ENCODE assay signal across 14 cellular contexts in the genomic region with DNA sequence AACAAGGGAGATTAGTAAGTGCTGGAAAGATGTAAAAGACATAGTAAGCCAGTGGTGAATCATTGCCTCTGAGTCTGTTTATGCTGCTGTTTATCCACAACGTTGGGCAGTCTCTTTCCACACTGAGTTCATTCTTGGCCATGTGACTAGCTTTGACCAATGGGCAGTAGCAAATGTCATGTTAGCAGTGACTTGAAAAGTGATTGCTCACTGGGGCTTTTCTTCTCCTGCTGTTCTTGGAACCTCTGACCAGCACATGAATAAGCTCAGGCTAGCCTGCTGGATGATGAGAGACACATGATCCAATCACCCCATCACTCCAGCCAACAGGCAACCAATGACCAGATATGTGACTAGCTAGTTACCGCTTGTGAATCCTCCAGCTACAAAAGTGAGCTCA.
DNase-seq lines count a peak whose midpoint lies in the region; ATAC-seq and TF ChIP-seq lines count a peak whose summit lies in the region.
"Had no signal": no experiment of that assay in that cellular context is flagged by ENCODE, and none has a peak within 500 bp of the region (broad histone marks: within the 10 kb centered on the region; RNA-seq: fewer than 3 reads in every experiment).

No MANE protein-coding gene starts in this region.

- POLR2A ChIA-PET in activated CD4-positive, alpha-beta T cell treated with anti-CD3 and anti-CD28 coated beads for 36 hours (lab: Charles Lee) = no interaction called here
- POLR2A ChIA-PET in activated CD4-positive, alpha-beta T cell treated with anti-CD3 and anti-CD28 coated beads, Interleukin-2, amount 10 ng/mL, durations not matched to agents 7 days and 5 days (lab: Charles Lee) = interaction anchor here (0.7 kb wide), 1 partner anchor 228 kb away, joined by 3 read pairs; no protein-coding TSS in a partner anchor

- intact Hi-C loops in activated CD4-positive, alpha-beta T cell treated with anti-CD3 and anti-CD28 coated beads for 36 hours (cut with DNase I, micrococcal nuclease) = no loop called here
- intact Hi-C loops in vagina (cut with DNase I) = no loop called here
- intact Hi-C loops in prostate gland (cut with DNase I) = no loop called here

- H3K27ac ChIP-seq in vagina (peak overlapping the region; percentile 30), prostate gland (no peak overlapping the region)
- H3K27ac ChIP-seq: SJCRH30 had no signal

- no peaks in the 10 kb centered on the region for H3K27me3 Mint-ChIP-seq in activated CD4-positive, alpha-beta T cell treated with anti-CD3 and anti-CD28 coated beads for 36 hours
- H3K27me3 Mint-ChIP-seq in activated CD4-positive, alpha-beta T cell treated with anti-CD3 and anti-CD28 coated beads, Interleukin-2, amount 10 ng/mL, durations not matched to agents 7 days and 5 days = no peaks in the 10 kb centered on the region
- H3K27me3 Mint-ChIP-seq in activated naive CD8-positive, alpha-beta T cell treated with anti-CD3 and anti-CD28 coated beads for 36 hours = peaks cover 3% of the 10 kb centered on the region
- H3K27me3 Mint-ChIP-seq: stimulated activated naive CD8-positive, alpha-beta T cell treated with anti-CD3 and anti-CD28 coated beads, Interleukin-15, Interleukin-2, amounts not matched to agents 100 ng/mL and 50 ng/mL, for 24 hours had no signal

- H3K4me1 ChIP-seq in vagina = no peaks in the 10 kb centered on the region
- no peaks in the 10 kb centered on the region for H3K4me1 ChIP-seq in prostate gland (replicated peaks)
- H3K4me1 ChIP-seq: SJCRH30 had no signal

- H3K27me3 ChIP-seq in vagina (no peaks in the 10 kb centered on the region), prostate gland (replicated peaks; ENCODE audit: insufficient read depth) (no peaks in the 10 kb centered on the region)
- H3K27me3 ChIP-seq: SJCRH30 had no signal

- DNase-seq in activated CD4-positive, alpha-beta T cell treated with anti-CD3 and anti-CD28 coated beads for 36 hours = no peak
- DNase-seq in activated CD4-positive, alpha-beta T cell treated with anti-CD3 and anti-CD28 coated beads, Interleukin-2, amount 10 ng/mL, durations not matched to agents 7 days and 5 days = no peak
- DNase-seq in fibroblast of the aortic adventitia (ENCODE audit: low read depth) (peak; percentile 87), vagina (ENCODE audit: extremely low spot score in 2 of 2) (no peak), prostate gland (ENCODE audit: low spot score) (no peak)
- no peak for DNase-seq in activated naive CD8-positive, alpha-beta T cell treated with anti-CD3 and anti-CD28 coated beads for 36 hours
- DNase-seq: activated CD4-positive, alpha-beta T cell treated with anti-CD3 and anti-CD28 coated beads for 48 hours; activated naive CD4-positive, alpha-beta T cell treated with anti-CD3 and anti-CD28 coated beads for 36 hours; effector memory CD4-positive, alpha-beta T cell; SJCRH30 had no signal

- no peaks in the 10 kb centered on the region for H3K36me3 ChIP-seq in vagina
- no peaks in the 10 kb centered on the region for H3K36me3 ChIP-seq in prostate gland
- H3K36me3 ChIP-seq: SJCRH30 had no signal

- no peaks in the 10 kb centered on the region for H3K4me1 Mint-ChIP-seq in activated CD4-positive, alpha-beta T cell treated with anti-CD3 and anti-CD28 coated beads for 36 hours
- H3K4me1 Mint-ChIP-seq in activated CD4-positive, alpha-beta T cell treated with anti-CD3 and anti-CD28 coated beads, Interleukin-2, amount 10 ng/mL, durations not matched to agents 7 days and 5 days = no peaks in the 10 kb centered on the region
- H3K4me1 Mint-ChIP-seq in activated naive CD8-positive, alpha-beta T cell treated with anti-CD3 and anti-CD28 coated beads for 36 hours = no peaks in the 10 kb centered on the region

- WGBS in prostate gland = 62% methylated on average over 2 of the region's 2 CpGs

- TF ChIP-seq POLR2A in vagina (IDR thresholded peaks at IDR 0.05) = no peak
- TF ChIP-seq POLR2A in prostate gland (IDR thresholded peaks at IDR 0.05) = no peak

- H3K27ac Mint-ChIP-seq in activated CD4-positive, alpha-beta T cell treated with anti-CD3 and anti-CD28 coated beads for 36 hours = no peak overlapping the region
- no peak overlapping the region for H3K27ac Mint-ChIP-seq in activated CD4-positive, alpha-beta T cell treated with anti-CD3 and anti-CD28 coated beads, Interleukin-2, amount 10 ng/mL, durations not matched to agents 7 days and 5 days
- no peak overlapping the region for H3K27ac Mint-ChIP-seq in activated naive CD8-positive, alpha-beta T cell treated with anti-CD3 and anti-CD28 coated beads for 36 hours
- H3K27ac Mint-ChIP-seq: activated naive CD4-positive, alpha-beta T cell treated with anti-CD3 and anti-CD28 coated beads for 36 hours; stimulated activated naive CD8-positive, alpha-beta T cell treated with anti-CD3 and anti-CD28 coated beads, Interleukin-15, Interleukin-2, amounts not matched to agents 100 ng/mL and 50 ng/mL, for 24 hours had no signal

- CTCF ChIA-PET in activated CD4-positive, alpha-beta T cell treated with anti-CD3 and anti-CD28 coated beads for 36 hours (lab: Charles Lee) = no interaction called here
- CTCF ChIA-PET in activated CD4-positive, alpha-beta T cell treated with anti-CD3 and anti-CD28 coated beads, Interleukin-2, amount 10 ng/mL, durations not matched to agents 7 days and 5 days (lab: Charles Lee) = no interaction called here

- H3K9me3 Mint-ChIP-seq in activated CD4-positive, alpha-beta T cell treated with anti-CD3 and anti-CD28 coated beads for 36 hours (ENCODE audit: low read depth) = no peaks in the 10 kb centered on the region
- no peaks in the 10 kb centered on the region for H3K9me3 Mint-ChIP-seq in activated CD4-positive, alpha-beta T cell treated with anti-CD3 and anti-CD28 coated beads, Interleukin-2, amount 10 ng/mL, durations not matched to agents 7 days and 5 days
- no peaks in the 10 kb centered on the region for H3K9me3 Mint-ChIP-seq in activated naive CD8-positive, alpha-beta T cell treated with anti-CD3 and anti-CD28 coated beads for 36 hours
- H3K9me3 Mint-ChIP-seq: activated naive CD4-positive, alpha-beta T cell treated with anti-CD3 and anti-CD28 coated beads for 36 hours; stimulated activated naive CD8-positive, alpha-beta T cell treated with anti-CD3 and anti-CD28 coated beads, Interleukin-15, Interleukin-2, amounts not matched to agents 100 ng/mL and 50 ng/mL, for 24 hours had no signal

- H3K36me3 Mint-ChIP-seq in activated CD4-positive, alpha-beta T cell treated with anti-CD3 and anti-CD28 coated beads for 36 hours (ENCODE audit: low read depth) = no peaks in the 10 kb centered on the region
- no peaks in the 10 kb centered on the region for H3K36me3 Mint-ChIP-seq in activated CD4-positive, alpha-beta T cell treated with anti-CD3 and anti-CD28 coated beads, Interleukin-2, amount 10 ng/mL, durations not matched to agents 7 days and 5 days (ENCODE audit: low read depth)
- H3K36me3 Mint-ChIP-seq in activated naive CD8-positive, alpha-beta T cell treated with anti-CD3 and anti-CD28 coated beads for 36 hours = no peaks in the 10 kb centered on the region

- H3K4me3 Mint-ChIP-seq in activated CD4-positive, alpha-beta T cell treated with anti-CD3 and anti-CD28 coated beads for 36 hours = no peak overlapping the region
- H3K4me3 Mint-ChIP-seq in activated CD4-positive, alpha-beta T cell treated with anti-CD3 and anti-CD28 coated beads, Interleukin-2, amount 10 ng/mL, durations not matched to agents 7 days and 5 days = no peak overlapping the region
- H3K4me3 Mint-ChIP-seq in activated naive CD8-positive, alpha-beta T cell treated with anti-CD3 and anti-CD28 coated beads for 36 hours = no peak overlapping the region
- H3K4me3 Mint-ChIP-seq: activated naive CD4-positive, alpha-beta T cell treated with anti-CD3 and anti-CD28 coated beads for 36 hours; neural crest cell; stimulated activated naive CD8-positive, alpha-beta T cell treated with anti-CD3 and anti-CD28 coated beads, Interleukin-15, Interleukin-2, amounts not matched to agents 100 ng/mL and 50 ng/mL, for 24 hours had no signal

- TF ChIP-seq CTCF in fibroblast of the aortic adventitia (IDR thresholded peaks at IDR 0.05; ENCODE audit: insufficient read depth, low read length) (no peak), vagina (IDR thresholded peaks at IDR 0.05) (no peak), prostate gland (IDR thresholded peaks at IDR 0.05) (no peak)

- peak; percentile 33 for ATAC-seq in activated CD4-positive, alpha-beta T cell treated with anti-CD3 and anti-CD28 coated beads for 36 hours
- ATAC-seq in SK-N-SH treated with all-trans-retinoic acid at 6 μM for 48 hours (peak; percentile 40; the same call in 2 of the 3 replicates), GM19455 (IDR thresholded peaks at IDR 0.05; ENCODE audit: unreplicated experiment) (no peak)

- H3K4me3 ChIP-seq in fibroblast of the aortic adventitia (ENCODE audit: low read depth, low read length) (no peak overlapping the region), vagina (no peak overlapping the region), prostate gland (no peak overlapping the region)
- H3K4me3 ChIP-seq: SJCRH30 had no signal

- H3K9me3 ChIP-seq in vagina = no peaks in the 10 kb centered on the region
- H3K9me3 ChIP-seq in prostate gland = no peaks in the 10 kb centered on the region
- H3K9me3 ChIP-seq: SJCRH30 had no signal

TF ChIP-seq in SK-N-SH treated with all-trans-retinoic acid at 6 μM for 48 hours, 23 proteins besides CTCF, POLR2A, EP300 and RAD21 (continues in another document):
- TF ChIP-seq, protein P1, sequence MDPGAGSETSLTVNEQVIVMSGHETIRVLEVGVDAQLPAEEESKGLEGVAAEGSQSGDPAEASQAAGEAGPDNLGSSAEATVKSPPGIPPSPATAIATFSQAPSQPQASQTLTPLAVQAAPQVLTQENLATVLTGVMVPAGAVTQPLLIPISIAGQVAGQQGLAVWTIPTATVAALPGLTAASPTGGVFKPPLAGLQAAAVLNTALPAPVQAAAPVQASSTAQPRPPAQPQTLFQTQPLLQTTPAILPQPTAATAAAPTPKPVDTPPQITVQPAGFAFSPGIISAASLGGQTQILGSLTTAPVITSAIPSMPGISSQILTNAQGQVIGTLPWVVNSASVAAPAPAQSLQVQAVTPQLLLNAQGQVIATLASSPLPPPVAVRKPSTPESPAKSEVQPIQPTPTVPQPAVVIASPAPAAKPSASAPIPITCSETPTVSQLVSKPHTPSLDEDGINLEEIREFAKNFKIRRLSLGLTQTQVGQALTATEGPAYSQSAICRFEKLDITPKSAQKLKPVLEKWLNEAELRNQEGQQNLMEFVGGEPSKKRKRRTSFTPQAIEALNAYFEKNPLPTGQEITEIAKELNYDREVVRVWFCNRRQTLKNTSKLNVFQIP (CRISPR knock-in tag; IDR thresholded peaks at IDR 0.05; ENCODE audit: borderline replicate concordance, low read depth) = no peak
- TF ChIP-seq CSDC2 (CRISPR knock-in tag; IDR thresholded peaks at IDR 0.05) = no peak
